Comparison of ENCODE assay signal across 19 cellular contexts in genomic region chr3:47485812-47486211, GRCh38.
"Had no signal": no experiment of that assay in that cellular context is flagged by ENCODE, and none has a peak within 500 bp of the region (broad histone marks: within the 10 kb centered on the region; RNA-seq: fewer than 3 reads in every experiment).

No MANE protein-coding gene starts in this region.

- H3K4me3 ChIP-seq: ascending aorta, left ventricle myocardium inferior, right atrium auricular region, smooth muscle cell had no signal

- H3K27ac Mint-ChIP-seq: activated T-helper 1 cell treated with anti-CD3 and anti-CD28 coated beads, Interleukin-12 subunit alpha, Interleukin-12 subunit beta, Interleukin-2, Interleukin-4 antibody, amounts not matched to agents 30 ng/mL and 10 ng/mL and 1 ng/mL, durations not matched to agents 14 hours and 24 hours and 36 hours; endodermal cell; natural killer cell treated with Interleukin-12 subunit alpha and Interleukin-12 subunit beta and Interleukin-15 and Interleukin-18, amount 100 ng/mL, for 72 hours; T-cell; type B pancreatic cell had no signal

- H3K36me3 ChIP-seq: ascending aorta, right atrium auricular region had no signal

- H3K36me3 Mint-ChIP-seq: natural killer cell treated with Interleukin-12 subunit alpha and Interleukin-12 subunit beta and Interleukin-15 and Interleukin-18, amount 100 ng/mL, for 72 hours had no signal

- FAIRE-seq: bronchial epithelial cell had no signal

- H3K9me3 ChIP-seq: ascending aorta, left ventricle myocardium inferior, right atrium auricular region had no signal

- DNase-seq: activated CD4-positive, CD25-positive, alpha-beta regulatory T cell treated with anti-CD3 and anti-CD28 coated beads, Interleukin-2, amount 50 U/mL, for 72 hours; activated naive CD4-positive, alpha-beta T cell; dermis blood vessel endothelial cell; endodermal cell; hippocampal formation; left ventricle myocardium inferior; nucleus accumbens; stimulated activated CD4-positive, alpha-beta T cell treated with anti-CD3 and anti-CD28 coated beads, Interleukin-4, amount 100 ng/mL, for 4 hours; stimulated activated CD8-positive, alpha-beta memory T cell treated with anti-CD3 and anti-CD28 coated beads, Interleukin-4, amount 100 ng/mL, for 48 hours; stimulated activated naive CD8-positive, alpha-beta T cell treated with anti-CD3 and anti-CD28 coated beads, Interleukin-15, Interleukin-2, amounts not matched to agents 100 U/mL and 50 U/mL, for 24 hours; T-cell; T-helper 9 cell had no signal

- H3K27ac ChIP-seq: ascending aorta, left ventricle myocardium inferior, right atrium auricular region had no signal

- H3K4me1 Mint-ChIP-seq: T-cell had no signal

- H3K27me3 Mint-ChIP-seq: natural killer cell treated with Interleukin-12 subunit alpha and Interleukin-12 subunit beta and Interleukin-15 and Interleukin-18, amount 100 ng/mL, for 72 hours; T-cell; type B pancreatic cell had no signal

- H3K9me3 Mint-ChIP-seq: activated T-helper 1 cell treated with anti-CD3 and anti-CD28 coated beads, Interleukin-12 subunit alpha, Interleukin-12 subunit beta, Interleukin-2, Interleukin-4 antibody, amounts not matched to agents 30 ng/mL and 10 ng/mL and 1 ng/mL, durations not matched to agents 14 hours and 24 hours and 36 hours; natural killer cell treated with Interleukin-12 subunit alpha and Interleukin-12 subunit beta and Interleukin-15 and Interleukin-18, amount 100 ng/mL, for 72 hours; T-cell; type B pancreatic cell had no signal

- H3K27me3 ChIP-seq: ascending aorta, right atrium auricular region had no signal

- H3K4me1 ChIP-seq: ascending aorta, left ventricle myocardium inferior, right atrium auricular region had no signal

- ATAC-seq: natural killer cell treated with Interleukin-12 subunit alpha and Interleukin-12 subunit beta and Interleukin-15 and Interleukin-18, amount 100 ng/mL, for 72 hours; stimulated activated naive CD8-positive, alpha-beta T cell treated with anti-CD3 and anti-CD28 coated beads, Interleukin-15, Interleukin-2, amounts not matched to agents 100 U/mL and 50 U/mL, for 24 hours; T-cell had no signal

- H3K4me3 Mint-ChIP-seq: activated T-helper 1 cell treated with anti-CD3 and anti-CD28 coated beads, Interleukin-12 subunit alpha, Interleukin-12 subunit beta, Interleukin-2, Interleukin-4 antibody, amounts not matched to agents 30 ng/mL and 10 ng/mL and 1 ng/mL, durations not matched to agents 14 hours and 24 hours and 36 hours; endodermal cell; natural killer cell treated with Interleukin-12 subunit alpha and Interleukin-12 subunit beta and Interleukin-15 and Interleukin-18, amount 100 ng/mL, for 72 hours; T-cell; type B pancreatic cell had no signal
